Comparison of ENCODE assay signal across 15 cellular contexts in the genomic region with DNA sequence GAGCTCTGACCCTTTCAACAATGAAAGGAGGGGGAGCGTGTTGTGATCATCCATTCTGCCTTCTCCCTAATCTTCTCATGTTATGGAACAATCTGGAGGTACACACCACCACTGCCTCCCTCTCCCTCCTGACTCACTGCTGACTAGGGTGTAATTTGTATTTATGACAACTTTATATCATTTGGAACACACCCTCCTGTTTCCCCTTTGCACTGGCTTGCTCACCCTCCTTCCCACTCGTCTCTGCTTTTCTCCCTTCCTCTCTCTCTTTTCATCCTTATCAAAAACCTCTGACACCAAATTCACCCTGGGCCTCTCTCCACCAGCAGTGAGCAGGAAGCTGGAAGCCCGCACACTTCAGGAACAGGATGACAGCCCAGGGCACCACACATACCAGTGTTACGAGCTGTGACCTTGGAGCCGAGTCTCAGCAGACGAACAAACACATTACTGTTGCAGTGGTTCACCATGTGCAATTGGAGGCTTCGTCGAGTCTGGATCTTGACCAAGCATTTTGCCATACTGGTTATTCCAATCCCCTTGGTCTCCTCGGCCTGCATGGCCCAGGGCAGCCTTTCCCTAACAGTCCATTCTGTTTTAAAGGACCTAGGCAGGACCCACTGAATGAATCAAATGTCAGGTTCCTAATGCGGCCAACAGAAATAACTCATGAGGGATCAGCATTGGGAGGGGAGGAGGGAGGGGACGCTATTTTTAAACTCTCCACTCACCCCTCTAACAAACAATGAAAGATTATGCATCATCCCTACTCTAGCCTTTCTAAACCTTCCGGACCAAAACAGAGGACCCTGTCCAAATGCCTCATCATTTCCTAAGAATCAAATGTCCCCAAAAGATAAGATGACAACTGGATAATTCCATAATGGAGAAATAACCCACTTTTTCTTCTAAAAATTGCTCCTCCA.
DNase-seq lines count a peak whose midpoint lies in the region; ATAC-seq and TF ChIP-seq lines count a peak whose summit lies in the region.
"Had no signal": no experiment of that assay in that cellular context is flagged by ENCODE, and none has a peak within 500 bp of the region (broad histone marks: within the 10 kb centered on the region; RNA-seq: fewer than 3 reads in every experiment).

No MANE protein-coding gene starts in this region.

- intact Hi-C loops in left ventricle myocardium superior (cut with micrococcal nuclease) (no loop called here), esophagus squamous epithelium (cut with DNase I) (no loop called here)

- H3K4me1 ChIP-seq in esophagus squamous epithelium = peaks cover 0 to 8% (median 0%) of the 10 kb centered on the region in 3 donors

- POLR2A ChIA-PET in WTC11 (lab: Charles Lee) = interaction anchor here (0.9 kb wide), 1 partner anchor 441 kb away, joined by 3 read pairs; the partner anchor contains the start of gene UBQLN1
- POLR2A ChIA-PET in activated CD8-positive, alpha-beta T cell treated with anti-CD3 and anti-CD28 coated beads, Interleukin-2, amount 10 ng/mL, durations not matched to agents 7 days and 5 days (lab: Charles Lee) = no interaction called here

- no peak for TF ChIP-seq POLR2A in esophagus squamous epithelium (IDR thresholded peaks at IDR 0.05)

- no peaks in the 10 kb centered on the region for H3K36me3 ChIP-seq in esophagus squamous epithelium

- H3K4me3 ChIP-seq in esophagus squamous epithelium = no peak overlapping the region

- TF ChIP-seq CTCF in WTC11 (IDR thresholded peaks at IDR 0.05) (no peak), esophagus squamous epithelium (IDR thresholded peaks at IDR 0.05) (no peak)

- no peaks in the 10 kb centered on the region for H3K27me3 Mint-ChIP-seq in WTC11 (ENCODE audit: low read depth)
- H3K27me3 Mint-ChIP-seq in activated CD8-positive, alpha-beta T cell treated with anti-CD3 and anti-CD28 coated beads, Interleukin-2, amount 10 ng/mL, durations not matched to agents 7 days and 5 days (ENCODE audit: low read depth) = no peaks in the 10 kb centered on the region
- H3K27me3 Mint-ChIP-seq: activated T-cell treated with anti-CD3 and anti-CD28 coated beads, Interleukin-2, amount 50 U/mL, for 24 hours had no signal

- WGBS in esophagus squamous epithelium, 2 donors = 55 to 58% methylated on average over 12 of the region's 12 CpGs

- H3K27me3 ChIP-seq in esophagus squamous epithelium = no peaks in the 10 kb centered on the region

- peaks cover 15% of the 10 kb centered on the region for H3K4me1 Mint-ChIP-seq in WTC11
- no peaks in the 10 kb centered on the region for H3K4me1 Mint-ChIP-seq in activated CD8-positive, alpha-beta T cell treated with anti-CD3 and anti-CD28 coated beads, Interleukin-2, amount 10 ng/mL, durations not matched to agents 7 days and 5 days (ENCODE audit: low read depth)
- H3K4me1 Mint-ChIP-seq: CD4-positive, alpha-beta memory T cell had no signal

- no peaks in the 10 kb centered on the region for H3K9me3 ChIP-seq in esophagus squamous epithelium

- H3K4me3 Mint-ChIP-seq in WTC11 = no peak overlapping the region
- H3K4me3 Mint-ChIP-seq in activated CD8-positive, alpha-beta T cell treated with anti-CD3 and anti-CD28 coated beads, Interleukin-2, amount 10 ng/mL, durations not matched to agents 7 days and 5 days = no peak overlapping the region
- H3K4me3 Mint-ChIP-seq: activated T-cell treated with anti-CD3 and anti-CD28 coated beads, Interleukin-2, amount 50 U/mL, for 24 hours; CD4-positive, alpha-beta memory T cell; mesothelial cell of epicardium; T-helper 1 cell treated with Interleukin-12 subunit alpha and Interleukin-12 subunit beta and Interleukin-4 antibody, amounts not matched to agents 30 μg/mL and 1 μg/mL, for 36 hours had no signal

- ATAC-seq in WTC11 (peak; percentile 39), left ventricle myocardium superior (peak; percentile 94), HG03354 (IDR thresholded peaks at IDR 0.05; ENCODE audit: poor library complexity, severe bottlenecking, unreplicated experiment) (no peak)
- ATAC-seq in activated CD8-positive, alpha-beta T cell treated with anti-CD3 and anti-CD28 coated beads, Interleukin-2, amount 10 ng/mL, durations not matched to agents 7 days and 5 days = no peak

- H3K36me3 Mint-ChIP-seq in WTC11 = peaks cover 5% of the 10 kb centered on the region
- H3K36me3 Mint-ChIP-seq in activated CD8-positive, alpha-beta T cell treated with anti-CD3 and anti-CD28 coated beads, Interleukin-2, amount 10 ng/mL, durations not matched to agents 7 days and 5 days (ENCODE audit: low read depth) = no peaks in the 10 kb centered on the region
- H3K36me3 Mint-ChIP-seq: mesothelial cell of epicardium had no signal

- peaks cover 4% of the 10 kb centered on the region for H3K9me3 Mint-ChIP-seq in WTC11
- H3K9me3 Mint-ChIP-seq in activated CD8-positive, alpha-beta T cell treated with anti-CD3 and anti-CD28 coated beads, Interleukin-2, amount 10 ng/mL, durations not matched to agents 7 days and 5 days (ENCODE audit: insufficient read depth) = no peaks in the 10 kb centered on the region
- H3K9me3 Mint-ChIP-seq: activated T-cell treated with anti-CD3 and anti-CD28 coated beads, Interleukin-2, amount 50 U/mL, for 24 hours; CD4-positive, alpha-beta memory T cell; mesothelial cell of epicardium; T-helper 1 cell treated with Interleukin-12 subunit alpha and Interleukin-12 subunit beta and Interleukin-4 antibody, amounts not matched to agents 30 μg/mL and 1 μg/mL, for 36 hours had no signal

- H3K27ac Mint-ChIP-seq in WTC11 = no peak overlapping the region
- H3K27ac Mint-ChIP-seq in activated CD8-positive, alpha-beta T cell treated with anti-CD3 and anti-CD28 coated beads, Interleukin-2, amount 10 ng/mL, durations not matched to agents 7 days and 5 days = no peak overlapping the region
- H3K27ac Mint-ChIP-seq: activated T-cell treated with anti-CD3 and anti-CD28 coated beads, Interleukin-2, amount 50 U/mL, for 24 hours; CD4-positive, alpha-beta memory T cell; mesothelial cell of epicardium; T-helper 1 cell treated with Interleukin-12 subunit alpha and Interleukin-12 subunit beta and Interleukin-4 antibody, amounts not matched to agents 30 μg/mL and 1 μg/mL, for 36 hours had no signal

- CTCF ChIA-PET in WTC11 (lab: Charles Lee) = interaction anchor here (1.1 kb wide), 1 partner anchor 68 kb away, joined by 3 read pairs; no protein-coding TSS in a partner anchor
- CTCF ChIA-PET in activated CD8-positive, alpha-beta T cell treated with anti-CD3 and anti-CD28 coated beads, Interleukin-2, amount 10 ng/mL, durations not matched to agents 7 days and 5 days (lab: Charles Lee) = no interaction called here

- H3K27ac ChIP-seq in esophagus squamous epithelium = no peak overlapping the region

- DNase-seq in GM04504 (ENCODE audit: low read depth) (peak; percentile 6), WTC11 (ENCODE audit: low spot score) (no peak), left ventricle myocardium superior (peak; percentile 67), renal cortical epithelial cell (ENCODE audit: low read depth) (peak; percentile 71), DMS153 treated with DMSO at 0.1 percent for 48 hours (lab: John Stamatoyannopoulos, UW; ENCODE audit: unreplicated experiment) (no peak), esophagus squamous epithelium (lab: John Stamatoyannopoulos, UW) (no peak)
- no peak for DNase-seq in activated CD8-positive, alpha-beta T cell treated with anti-CD3 and anti-CD28 coated beads, Interleukin-2, amount 10 ng/mL, durations not matched to agents 7 days and 5 days
- DNase-seq: activated T-cell treated with anti-CD3 and anti-CD28 coated beads, Interleukin-2, amount 50 U/mL, for 24 hours; CD4-positive, alpha-beta memory T cell; effector CD8-positive, alpha-beta T cell; H7; stimulated activated CD4-positive, alpha-beta T cell treated with anti-CD3 and anti-CD28 coated beads, Interleukin-1b, Interleukin-23, amount 100 ng/mL, for 48 hours had no signal

TF ChIP-seq in WTC11, 78 proteins besides CTCF, POLR2A, EP300 and RAD21:
- TF ChIP-seq, protein P1, sequence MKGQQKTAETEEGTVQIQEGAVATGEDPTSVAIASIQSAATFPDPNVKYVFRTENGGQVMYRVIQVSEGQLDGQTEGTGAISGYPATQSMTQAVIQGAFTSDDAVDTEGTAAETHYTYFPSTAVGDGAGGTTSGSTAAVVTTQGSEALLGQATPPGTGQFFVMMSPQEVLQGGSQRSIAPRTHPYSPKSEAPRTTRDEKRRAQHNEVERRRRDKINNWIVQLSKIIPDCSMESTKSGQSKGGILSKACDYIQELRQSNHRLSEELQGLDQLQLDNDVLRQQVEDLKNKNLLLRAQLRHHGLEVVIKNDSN (CRISPR knock-in tag; IDR thresholded peaks at IDR 0.05) = no peak
- TF ChIP-seq GRHL2 (CRISPR knock-in tag; IDR thresholded peaks at IDR 0.05; ENCODE audit: insufficient replicate concordance, severe bottlenecking) = no peak
- TF ChIP-seq ZNF138 (CRISPR knock-in tag; conservative IDR thresholded peaks at IDR 0.05) = no peak
- no peak for TF ChIP-seq NR2C2 (CRISPR knock-in tag; IDR thresholded peaks at IDR 0.05)
- no peak for TF ChIP-seq ZNF121 (CRISPR knock-in tag; IDR thresholded peaks at IDR 0.05)

Comparison
In these comparisons a context has a peak if more than half of its experiments do, and no peak if none do; other contexts are left out.
1. DNase-seq: peak in GM04504 (single experiment), left ventricle myocardium superior (single experiment) and renal cortical epithelial cell (single experiment); none in WTC11 (single experiment), DMS153 treated with DMSO at 0.1 percent for 48 hours (single experiment), esophagus squamous epithelium (single experiment) and activated CD8-positive, alpha-beta T cell treated with anti-CD3 and anti-CD28 coated beads, Interleukin-2, amount 10 ng/mL, durations not matched to agents 7 days and 5 days (single experiment).
2. ATAC-seq: peak in WTC11 (single experiment) and left ventricle myocardium superior (single experiment); none in HG03354 (single experiment) and activated CD8-positive, alpha-beta T cell treated with anti-CD3 and anti-CD28 coated beads, Interleukin-2, amount 10 ng/mL, durations not matched to agents 7 days and 5 days (single experiment).